In the genomic region with DNA sequence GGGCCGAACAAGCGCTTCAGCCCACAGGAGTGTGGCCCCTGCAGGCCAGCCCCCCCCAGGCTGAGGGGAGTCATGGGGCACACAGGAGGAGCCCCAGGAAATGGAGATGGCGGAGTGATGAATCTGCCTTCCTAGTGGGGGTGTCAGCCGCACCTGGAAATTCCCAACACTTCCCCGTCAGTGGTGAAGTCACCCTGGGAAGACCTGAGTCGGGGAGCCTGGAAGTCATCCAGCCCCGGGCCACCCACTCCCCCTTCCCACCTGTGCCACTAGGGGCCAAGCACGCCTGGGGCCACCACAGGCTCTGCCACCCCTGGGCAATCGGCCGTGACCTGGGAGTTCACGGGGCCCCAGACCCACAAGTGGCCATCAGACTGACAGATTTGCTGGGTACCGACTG, we compare ENCODE assay signal across 19 cellular contexts. TPM values are rescaled to one million over a fixed set of nuclear protein-coding genes. Genes with fewer than 3 reads are reported as not detected.
DNase-seq lines count a peak whose midpoint lies in the region; ATAC-seq and TF ChIP-seq lines count a peak whose summit lies in the region.
"Had no signal": no experiment of that assay in that cellular context is flagged by ENCODE, and none has a peak within 500 bp of the region (broad histone marks: within the 10 kb centered on the region; RNA-seq: fewer than 3 reads in every experiment).

No MANE protein-coding gene starts in this region.

- H4K91ac ChIP-seq in neuronal stem cell (ENCODE audit: low read depth, low read length, poor library complexity) = no peak overlapping the region

- intact Hi-C loops in Panc1 (cut with micrococcal nuclease; ENCODE audit: unreplicated experiment) = no loop called here

- BruUV-seq in Panc1 (replicated peaks; lab: Mats Ljungman, UMichigan) = no TSS peak

- H3K4ac ChIP-seq in neuronal stem cell (ENCODE audit: low read length) = no peak overlapping the region

- peak overlapping the region; percentile 99 for H2BK15ac ChIP-seq in neuronal stem cell (ENCODE audit: low read length)

- no peaks in the 10 kb centered on the region for H3K36me3 ChIP-seq in BLaER1 treated with 17β-estradiol and CSF1 and Interleukin-3, amounts not matched to agents 10 nM and 100 nM
- H3K36me3 ChIP-seq in Panc1 (ENCODE audit: control insufficient read depth, insufficient read depth, low read length) (no peaks in the 10 kb centered on the region), neuronal stem cell (replicated peaks in 1 of 2; ENCODE audit: control insufficient read depth in 2 of 2, insufficient read depth in 2 of 2, low read length in 2 of 2) (no peaks in the 10 kb centered on the region)

- H3K79me1 ChIP-seq in neuronal stem cell (ENCODE audit: low read depth, low read length) = peaks cover 2% of the 10 kb centered on the region

- POLR2A ChIA-PET in Panc1 (lab: Charles Lee) = no interaction called here

- H4K8ac ChIP-seq in neuronal stem cell (ENCODE audit: low read depth, low read length) = peak overlapping the region; percentile 7

- no peak overlapping the region for H3K4me3 ChIP-seq in BLaER1 treated with 17β-estradiol and CSF1 and Interleukin-3, amounts not matched to agents 10 nM and 100 nM
- H3K4me3 ChIP-seq in Panc1 (ENCODE audit: low read depth in 2 of 2, low read length in 2 of 2) (no peak overlapping the region), neuronal stem cell (ENCODE audit: low read length in 2 of 2) (no peak overlapping the region)
- H3K4me3 ChIP-seq: GM23248 had no signal

- H4K20me1 ChIP-seq in BLaER1 treated with 17β-estradiol and CSF1 and Interleukin-3, amounts not matched to agents 10 nM and 100 nM = peaks cover 0 to 65% (median 49%) of the 10 kb centered on the region in 11 experiments; a peak in 18 of 22 replicates

- peak overlapping the region; percentile 84 for H3K14ac ChIP-seq in neuronal stem cell (ENCODE audit: low read length)

- no CpG with 5 or more reads among the region's 12 CpGs for WGBS in neuronal stem cell (ENCODE audit: extremely low coverage in 2 of 2, insufficient read length in 2 of 2, insufficient replicate concordance in 1 of 2), 2 donors

- H3K9ac ChIP-seq in BLaER1 treated with 17β-estradiol and CSF1 and Interleukin-3, amounts not matched to agents 10 nM and 100 nM = no peak overlapping the region
- no peak overlapping the region for H3K9ac ChIP-seq in neuronal stem cell (ENCODE audit: low read depth, low read length, poor library complexity)
- H3K9ac ChIP-seq: GM23248, KMS-11 had no signal

- in situ Hi-C loops in Panc1 (cut with HindIII; ENCODE audit: low pct_unique_long_range_greater_than_20kb, low sequenced_read_pairs) = no loop called here

- no peak overlapping the region for H2AFZ ChIP-seq in neuronal stem cell (ENCODE audit: low read length)
- H2AFZ ChIP-seq: GM23248 had no signal

- H2AK5ac ChIP-seq in neuronal stem cell (ENCODE audit: low read depth, low read length) = peak overlapping the region; percentile 100

- CTCF ChIA-PET in Panc1 (lab: Charles Lee) = no interaction called here

- H2BK120ac ChIP-seq in neuronal stem cell (ENCODE audit: low read depth, low read length) = no peak overlapping the region

- peak overlapping the region in 8 of 11 experiments; percentile 59 to 99 (median 98); a peak in 10 of 22 replicates for H3K4me2 ChIP-seq in BLaER1 treated with 17β-estradiol and CSF1 and Interleukin-3, amounts not matched to agents 10 nM and 100 nM
- H3K4me2 ChIP-seq in neuronal stem cell (ENCODE audit: insufficient read depth, low read length, poor library complexity, severe bottlenecking) = no peak overlapping the region
- H3K4me2 ChIP-seq: KMS-11 had no signal

- peak overlapping the region; percentile 91 for H2BK12ac ChIP-seq in neuronal stem cell (ENCODE audit: low read length)

- H3K27me3 ChIP-seq in BLaER1 treated with 17β-estradiol and CSF1 and Interleukin-3, amounts not matched to agents 10 nM and 100 nM = peaks cover 25 to 52% (median 44%) of the 10 kb centered on the region in 11 experiments
- no peaks in the 10 kb centered on the region for H3K27me3 ChIP-seq in Panc1 (ENCODE audit: control insufficient read depth, insufficient read depth, low read length)
- no peaks in the 10 kb centered on the region for H3K27me3 ChIP-seq in foreskin keratinocyte
- peaks cover 0 to 23% (median 11%) of the 10 kb centered on the region in 3 experiments for H3K27me3 ChIP-seq in neuronal stem cell (ENCODE audit: control insufficient read depth in 3 of 3, insufficient read depth in 3 of 3, low read depth in 1 of 3, low read length in 3 of 3)

- peak overlapping the region; percentile 97 for H2BK5ac ChIP-seq in neuronal stem cell (ENCODE audit: low read length)

- DNase-seq in Panc1 (ENCODE audit: low read depth, low spot score) = no peak
- peak in 1 of 2 donors; percentile 70 for DNase-seq in foreskin keratinocyte
- no peak for DNase-seq in neuronal stem cell (ENCODE audit: low spot score)
- DNase-seq in retina = no peak
- DNase-seq: 8988T; C1 segment of cervical spinal cord; CD4-positive, CD25-positive, alpha-beta regulatory T cell; CD8-positive, alpha-beta memory T cell; COR-L47; DMS 273 treated with DMSO at 0.1 percent for 48 hours; DMS53; DND-41; GM23248; HCEC 1CT had no signal

- H3K9me3 ChIP-seq in BLaER1 treated with 17β-estradiol and CSF1 and Interleukin-3, amounts not matched to agents 10 nM and 100 nM (replicated peaks in 1 of 11) = no peaks in the 10 kb centered on the region
- H3K9me3 ChIP-seq in Panc1 (ENCODE audit: control insufficient read depth, insufficient read depth, low read depth, low read length) = no peaks in the 10 kb centered on the region
- peaks cover 0 to 2% of the 10 kb centered on the region in 2 donors for H3K9me3 ChIP-seq in neuronal stem cell (replicated peaks in 1 of 2; ENCODE audit: control insufficient read depth in 2 of 2, insufficient read depth in 1 of 2, low read depth in 1 of 2, low read length in 2 of 2)

- no peak overlapping the region for H3K27ac ChIP-seq in BLaER1 treated with 17β-estradiol and CSF1 and Interleukin-3, amounts not matched to agents 10 nM and 100 nM
- H3K27ac ChIP-seq in Panc1 (ENCODE audit: low read length) = peak overlapping the region; percentile 93
- peak overlapping the region; percentile 78 for H3K27ac ChIP-seq in foreskin keratinocyte
- no peak overlapping the region for H3K27ac ChIP-seq in neuronal stem cell (replicated peaks; ENCODE audit: low read length)
- H3K27ac ChIP-seq: GM23248, KMS-11 had no signal

- H3K4me1 ChIP-seq in BLaER1 treated with 17β-estradiol and CSF1 and Interleukin-3, amounts not matched to agents 10 nM and 100 nM = peaks cover 9 to 53% (median 49%) of the 10 kb centered on the region in 10 experiments
- H3K4me1 ChIP-seq in Panc1 (ENCODE audit: control insufficient read depth, insufficient read depth, low read length) (peaks cover 93% of the 10 kb centered on the region), foreskin keratinocyte (peaks cover 43% of the 10 kb centered on the region), neuronal stem cell (ENCODE audit: control insufficient read depth in 2 of 2, insufficient read depth in 1 of 2, low read depth in 1 of 2, low read length in 2 of 2) (peaks cover 3 to 63% of the 10 kb centered on the region in 2 donors)

- H3K18ac ChIP-seq in neuronal stem cell (ENCODE audit: low read length) = peak overlapping the region; percentile 96

- ATAC-seq in Panc1 = no peak
- peak; percentile 55 for ATAC-seq in foreskin keratinocyte
- ATAC-seq in GM21528 (IDR thresholded peaks at IDR 0.05; ENCODE audit: low FRiP score, unreplicated experiment) = no peak
- no peak for ATAC-seq in HG03097 (IDR thresholded peaks at IDR 0.05; ENCODE audit: low FRiP score, unreplicated experiment)

- no peak for TF ChIP-seq CTCF in Panc1 (IDR thresholded peaks at IDR 0.05)
- no peak for TF ChIP-seq CTCF in foreskin keratinocyte (conservative IDR thresholded peaks at IDR 0.05)

- peak overlapping the region; percentile 75 for H3K23ac ChIP-seq in neuronal stem cell (ENCODE audit: low read depth, low read length, poor library complexity)

RNA-seq across cellular contexts. Expression of a gene that starts 12.6 kb away (rescaled TPM):
- total RNA-seq in Panc1 (2021; ENCODE audit: unreplicated experiment) = 52.1 TPM
- 46.4 TPM for polyA plus RNA-seq in Panc1 (2012; ENCODE audit: insufficient read length)
- 9.5 and 41.8 TPM in 2 replicates for total RNA-seq in foreskin keratinocyte
- 14.0 and 50.2 TPM in 2 replicates for polyA plus RNA-seq in foreskin keratinocyte
- 8.6 TPM for polyA plus RNA-seq in neuronal stem cell (2013, experiment 1 of 2)
- 8.5 TPM for polyA plus RNA-seq in neuronal stem cell (2013, experiment 2 of 2)
- total RNA-seq: A673; CD4-positive, CD25-positive, alpha-beta regulatory T cell; CD8-positive, alpha-beta memory T cell; GM23248 had no signal
- polyA plus RNA-seq: CD4-positive, CD25-positive, alpha-beta regulatory T cell; CD8-positive, alpha-beta memory T cell; GM23248 had no signal

Comparison
In these comparisons a context has a peak if more than half of its experiments do, and no peak if none do; other contexts are left out.
1. H3K27ac ChIP-seq: peak in Panc1 (single experiment) and foreskin keratinocyte (single experiment); none in BLaER1 treated with 17β-estradiol and CSF1 and Interleukin-3, amounts not matched to agents 10 nM and 100 nM (0 of 11) and neuronal stem cell (single experiment).